ENCODE assay signal across 1 cellular context in genomic region chr10:59967079-59967478, GRCh38.
TF ChIP-seq lines count a peak whose summit lies in the region.

No MANE protein-coding gene starts in this region.

TF ChIP-seq in HEK293, 187 proteins besides CTCF, POLR2A, EP300 and RAD21 (continued from another document):
- TF ChIP-seq, protein P1, sequence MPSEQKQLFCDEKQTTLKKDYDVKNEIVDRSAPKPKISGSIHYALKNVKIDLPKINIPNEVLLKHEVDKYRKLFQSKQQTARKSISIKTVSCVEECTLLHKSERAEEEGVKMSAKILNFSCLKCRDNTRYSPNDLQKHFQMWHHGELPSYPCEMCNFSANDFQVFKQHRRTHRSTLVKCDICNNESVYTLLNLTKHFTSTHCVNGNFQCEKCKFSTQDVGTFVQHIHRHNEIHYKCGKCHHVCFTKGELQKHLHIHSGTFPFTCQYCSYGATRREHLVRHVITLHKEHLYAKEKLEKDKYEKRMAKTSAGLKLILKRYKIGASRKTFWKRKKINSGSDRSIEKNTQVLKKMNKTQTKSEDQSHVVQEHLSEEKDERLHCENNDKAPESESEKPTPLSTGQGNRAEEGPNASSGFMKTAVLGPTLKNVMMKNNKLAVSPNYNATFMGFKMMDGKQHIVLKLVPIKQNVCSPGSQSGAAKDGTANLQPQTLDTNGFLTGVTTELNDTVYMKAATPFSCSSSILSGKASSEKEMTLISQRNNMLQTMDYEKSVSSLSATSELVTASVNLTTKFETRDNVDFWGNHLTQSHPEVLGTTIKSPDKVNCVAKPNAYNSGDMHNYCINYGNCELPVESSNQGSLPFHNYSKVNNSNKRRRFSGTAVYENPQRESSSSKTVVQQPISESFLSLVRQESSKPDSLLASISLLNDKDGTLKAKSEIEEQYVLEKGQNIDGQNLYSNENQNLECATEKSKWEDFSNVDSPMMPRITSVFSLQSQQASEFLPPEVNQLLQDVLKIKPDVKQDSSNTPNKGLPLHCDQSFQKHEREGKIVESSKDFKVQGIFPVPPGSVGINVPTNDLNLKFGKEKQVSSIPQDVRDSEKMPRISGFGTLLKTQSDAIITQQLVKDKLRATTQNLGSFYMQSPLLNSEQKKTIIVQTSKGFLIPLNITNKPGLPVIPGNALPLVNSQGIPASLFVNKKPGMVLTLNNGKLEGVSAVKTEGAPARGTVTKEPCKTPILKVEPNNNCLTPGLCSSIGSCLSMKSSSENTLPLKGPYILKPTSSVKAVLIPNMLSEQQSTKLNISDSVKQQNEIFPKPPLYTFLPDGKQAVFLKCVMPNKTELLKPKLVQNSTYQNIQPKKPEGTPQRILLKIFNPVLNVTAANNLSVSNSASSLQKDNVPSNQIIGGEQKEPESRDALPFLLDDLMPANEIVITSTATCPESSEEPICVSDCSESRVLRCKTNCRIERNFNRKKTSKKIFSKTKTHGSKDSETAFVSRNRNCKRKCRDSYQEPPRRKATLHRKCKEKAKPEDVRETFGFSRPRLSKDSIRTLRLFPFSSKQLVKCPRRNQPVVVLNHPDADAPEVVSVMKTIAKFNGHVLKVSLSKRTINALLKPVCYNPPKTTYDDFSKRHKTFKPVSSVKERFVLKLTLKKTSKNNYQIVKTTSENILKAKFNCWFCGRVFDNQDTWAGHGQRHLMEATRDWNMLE (tag by site-specific recombination; conservative IDR thresholded peaks at IDR 0.05; ENCODE audit: low read depth): no peak
TF ChIP-seq in HEK293: peak in this region for 2.
